In genomic region chr5:173229966-173230740, GRCh38 we compare ENCODE assay signal across 26 cellular contexts. TPM values are rescaled to one million over a fixed set of nuclear protein-coding genes. Genes with fewer than 3 reads are reported as not detected.
DNase-seq lines count a peak whose midpoint lies in the region; ATAC-seq and TF ChIP-seq lines count a peak whose summit lies in the region.
"Had no signal": no experiment of that assay in that cellular context is flagged by ENCODE, and none has a peak within 500 bp of the region (broad histone marks: within the 10 kb centered on the region; RNA-seq: fewer than 3 reads in every experiment).

No MANE protein-coding gene starts in this region.

- TF ChIP-seq CTCF in chondrocyte (IDR thresholded peaks at IDR 0.05) (no peak), gastrocnemius medialis (IDR thresholded peaks at IDR 0.05 in 4 of 5, conservative IDR thresholded peaks at IDR 0.05 in 1 of 5) (no peak), mucosa of descending colon (IDR thresholded peaks at IDR 0.05) (no peak), nephron progenitor cell (IDR thresholded peaks at IDR 0.05) (no peak)

- peak overlapping the region; percentile 10 for H3K4me3 Mint-ChIP-seq in activated naive CD8-positive, alpha-beta T cell
- no peak overlapping the region for H3K4me3 Mint-ChIP-seq in activated naive CD8-positive, alpha-beta T cell treated with anti-CD3 and anti-CD28 coated beads, Interleukin-2, amount 50 U/mL, for 24 hours
- no peak overlapping the region for H3K4me3 Mint-ChIP-seq in chondrocyte (ENCODE audit: unreplicated experiment)
- H3K4me3 Mint-ChIP-seq in stimulated activated effector memory CD8-positive, alpha-beta T cell treated with anti-CD3 and anti-CD28 coated beads, Interleukin-12 subunit alpha, Interleukin-12 subunit beta, amount 100 ng/mL, for 72 hours = peak overlapping the region; percentile 54
- H3K4me3 Mint-ChIP-seq in nephron progenitor cell = no peak overlapping the region
- H3K4me3 Mint-ChIP-seq: activated naive CD4-positive, alpha-beta T cell treated with anti-CD3 and anti-CD28 coated beads, Interleukin-2, amount 10 ng/mL, durations not matched to agents 7 days and 5 days had no signal

- H3K27ac Mint-ChIP-seq in activated naive CD8-positive, alpha-beta T cell = no peak overlapping the region
- H3K27ac Mint-ChIP-seq in activated naive CD8-positive, alpha-beta T cell treated with anti-CD3 and anti-CD28 coated beads, Interleukin-2, amount 50 U/mL, for 24 hours = no peak overlapping the region
- no peak overlapping the region for H3K27ac Mint-ChIP-seq in chondrocyte (ENCODE audit: unreplicated experiment)
- H3K27ac Mint-ChIP-seq in stimulated activated effector memory CD8-positive, alpha-beta T cell treated with anti-CD3 and anti-CD28 coated beads, Interleukin-12 subunit alpha, Interleukin-12 subunit beta, amount 100 ng/mL, for 72 hours = no peak overlapping the region
- no peak overlapping the region for H3K27ac Mint-ChIP-seq in nephron progenitor cell
- H3K27ac Mint-ChIP-seq: activated CD4-positive, alpha-beta T cell treated with anti-CD3 and anti-CD28 coated beads for 36 hours; B cell had no signal

- ATAC-seq in activated naive CD8-positive, alpha-beta T cell treated with anti-CD3 and anti-CD28 coated beads, Interleukin-2, amount 50 U/mL, for 24 hours = no peak
- ATAC-seq in stimulated activated effector memory CD8-positive, alpha-beta T cell treated with anti-CD3 and anti-CD28 coated beads, Interleukin-12 subunit alpha, Interleukin-12 subunit beta, amount 100 ng/mL, for 72 hours = no peak
- ATAC-seq in gastrocnemius medialis (no peak), mucosa of descending colon (no peak)
- ATAC-seq: A549, HCT116 had no signal

- H3K4me1 Mint-ChIP-seq in activated naive CD8-positive, alpha-beta T cell (ENCODE audit: low read depth) = peaks cover 32% of the 10 kb centered on the region
- peaks cover 29% of the 10 kb centered on the region for H3K4me1 Mint-ChIP-seq in activated naive CD8-positive, alpha-beta T cell treated with anti-CD3 and anti-CD28 coated beads, Interleukin-2, amount 50 U/mL, for 24 hours
- peaks cover 21% of the 10 kb centered on the region for H3K4me1 Mint-ChIP-seq in chondrocyte (ENCODE audit: low read depth)
- H3K4me1 Mint-ChIP-seq in stimulated activated effector memory CD8-positive, alpha-beta T cell treated with anti-CD3 and anti-CD28 coated beads, Interleukin-12 subunit alpha, Interleukin-12 subunit beta, amount 100 ng/mL, for 72 hours = peaks cover 34% of the 10 kb centered on the region
- peaks cover 33% of the 10 kb centered on the region for H3K4me1 Mint-ChIP-seq in nephron progenitor cell

- H3K9me3 ChIP-seq in iPS-15b (ENCODE audit: control insufficient read depth, insufficient read depth, low read length) (no peaks in the 10 kb centered on the region), gastrocnemius medialis (no peaks in the 10 kb centered on the region), mucosa of descending colon (no peaks in the 10 kb centered on the region)
- H3K9me3 ChIP-seq: A549, prostate gland had no signal

- no peaks in the 10 kb centered on the region for H3K9me3 Mint-ChIP-seq in activated naive CD8-positive, alpha-beta T cell (ENCODE audit: low read depth)
- H3K9me3 Mint-ChIP-seq in activated naive CD8-positive, alpha-beta T cell treated with anti-CD3 and anti-CD28 coated beads, Interleukin-2, amount 50 U/mL, for 24 hours = no peaks in the 10 kb centered on the region
- H3K9me3 Mint-ChIP-seq in chondrocyte (ENCODE audit: low read depth) (no peaks in the 10 kb centered on the region), nephron progenitor cell (peaks cover 7% of the 10 kb centered on the region)
- no peaks in the 10 kb centered on the region for H3K9me3 Mint-ChIP-seq in stimulated activated effector memory CD8-positive, alpha-beta T cell treated with anti-CD3 and anti-CD28 coated beads, Interleukin-12 subunit alpha, Interleukin-12 subunit beta, amount 100 ng/mL, for 72 hours
- H3K9me3 Mint-ChIP-seq: activated naive CD4-positive, alpha-beta T cell treated with anti-CD3 and anti-CD28 coated beads, Interleukin-2, amount 10 ng/mL, durations not matched to agents 7 days and 5 days had no signal

- H3K36me3 ChIP-seq in iPS-15b (ENCODE audit: control insufficient read depth, insufficient read depth, low read length) (no peaks in the 10 kb centered on the region), gastrocnemius medialis (no peaks in the 10 kb centered on the region), mucosa of descending colon (ENCODE audit: low read depth) (no peaks in the 10 kb centered on the region)
- H3K36me3 ChIP-seq: prostate gland had no signal

- in situ Hi-C loops in gastrocnemius medialis (cut with MboI; ENCODE audit: low sequenced_read_pairs in 4 of 4) = no loop called here

- no peaks in the 10 kb centered on the region for H3K36me3 Mint-ChIP-seq in activated naive CD8-positive, alpha-beta T cell
- H3K36me3 Mint-ChIP-seq in activated naive CD8-positive, alpha-beta T cell treated with anti-CD3 and anti-CD28 coated beads, Interleukin-2, amount 50 U/mL, for 24 hours (ENCODE audit: low read depth) = no peaks in the 10 kb centered on the region
- peaks cover 7% of the 10 kb centered on the region for H3K36me3 Mint-ChIP-seq in chondrocyte (ENCODE audit: low read depth)
- peaks cover 7% of the 10 kb centered on the region for H3K36me3 Mint-ChIP-seq in stimulated activated effector memory CD8-positive, alpha-beta T cell treated with anti-CD3 and anti-CD28 coated beads, Interleukin-12 subunit alpha, Interleukin-12 subunit beta, amount 100 ng/mL, for 72 hours
- no peaks in the 10 kb centered on the region for H3K36me3 Mint-ChIP-seq in nephron progenitor cell (ENCODE audit: low read depth)

- DNase-seq in activated naive CD8-positive, alpha-beta T cell treated with anti-CD3 and anti-CD28 coated beads, Interleukin-2, amount 50 U/mL, for 24 hours = no peak
- DNase-seq in chondrocyte (ENCODE audit: low spot score) (peak; percentile 46), gastrocnemius medialis (no peak), mucosa of descending colon (no peak), nephron progenitor cell (no peak)
- DNase-seq in stimulated activated effector memory CD8-positive, alpha-beta T cell treated with anti-CD3 and anti-CD28 coated beads, Interleukin-12 subunit alpha, Interleukin-12 subunit beta, amount 100 ng/mL, for 72 hours (ENCODE audit: low spot score in 2 of 2) = no peak
- DNase-seq: activated CD4-positive, alpha-beta T cell treated with anti-CD3 and anti-CD28 coated beads for 36 hours; activated naive CD4-positive, alpha-beta T cell treated with anti-CD3 and anti-CD28 coated beads, Interleukin-2, amount 10 ng/mL, durations not matched to agents 7 days and 5 days; activated T-cell treated with anti-CD3 and anti-CD28 coated beads, Interleukin-2, amount 50 U/mL, for 48 hours; central memory CD4-positive, alpha-beta T cell; GDM1; NCI-H1048; NCI-H1694 treated with DMSO at 0.1 percent for 48 hours; NCI-H2171; NCI-H524 treated with DMSO at 0.1 percent for 48 hours; T-helper 2 cell had no signal

- no peak for TF ChIP-seq POLR2A in gastrocnemius medialis (IDR thresholded peaks at IDR 0.05)

- H3K27ac ChIP-seq in gastrocnemius medialis = no peak overlapping the region
- H3K27ac ChIP-seq: A549, prostate gland had no signal

- H3K27me3 ChIP-seq in iPS-15b (ENCODE audit: control insufficient read depth, insufficient read depth, low read length) = peaks cover 96% of the 10 kb centered on the region
- H3K27me3 ChIP-seq in gastrocnemius medialis = peaks cover 70 to 80% (median 70%) of the 10 kb centered on the region in 3 donors

- no peak overlapping the region for H3K9ac ChIP-seq in iPS-15b (ENCODE audit: low read depth, low read length)

- H3K27me3 Mint-ChIP-seq in activated naive CD8-positive, alpha-beta T cell = peaks cover 51% of the 10 kb centered on the region
- H3K27me3 Mint-ChIP-seq in activated naive CD8-positive, alpha-beta T cell treated with anti-CD3 and anti-CD28 coated beads, Interleukin-2, amount 50 U/mL, for 24 hours = peaks cover 83% of the 10 kb centered on the region
- H3K27me3 Mint-ChIP-seq in chondrocyte (ENCODE audit: low read depth) = peaks cover 23% of the 10 kb centered on the region
- H3K27me3 Mint-ChIP-seq in nephron progenitor cell (ENCODE audit: low read depth, poor library complexity) = peaks cover 100% of the 10 kb centered on the region

- H3K4me3 ChIP-seq in iPS-15b (ENCODE audit: low read depth, low read length) (peak overlapping the region; percentile 16), gastrocnemius medialis (no peak overlapping the region), mucosa of descending colon (no peak overlapping the region)
- H3K4me3 ChIP-seq: A549, prostate gland had no signal

- intact Hi-C loops in gastrocnemius medialis (cut with DNase I; ENCODE audit: low total_unique reads) = no loop called here
- intact Hi-C loops in mucosa of descending colon (cut with DNase I, micrococcal nuclease) = no loop called here

- H3K4me1 ChIP-seq in iPS-15b (ENCODE audit: control insufficient read depth, insufficient read depth, low read length) (no peaks in the 10 kb centered on the region), gastrocnemius medialis (peaks cover 0 to 4% of the 10 kb centered on the region in 2 donors), mucosa of descending colon (ENCODE audit: low read depth) (peaks cover 18% of the 10 kb centered on the region)

RNA-seq across cellular contexts. Expression of gene NKX2-5, which starts 4.9 kb away (rescaled TPM):
- total RNA-seq in chondrocyte (14.8 to 23.7 TPM (median 15.4 TPM) in 3 replicates), gastrocnemius medialis (not detected), mucosa of descending colon (not detected)
- total RNA-seq: aorta, B cell, endothelial cell of umbilical vein, mononuclear cell, prostate gland, RPMI7951 had no signal

Comparison
In these comparisons a context has a peak if more than half of its experiments do, and no peak if none do; other contexts are left out.
1. H3K4me3 Mint-ChIP-seq: peak in activated naive CD8-positive, alpha-beta T cell (single experiment) and stimulated activated effector memory CD8-positive, alpha-beta T cell treated with anti-CD3 and anti-CD28 coated beads, Interleukin-12 subunit alpha, Interleukin-12 subunit beta, amount 100 ng/mL, for 72 hours (single experiment); none in activated naive CD8-positive, alpha-beta T cell treated with anti-CD3 and anti-CD28 coated beads, Interleukin-2, amount 50 U/mL, for 24 hours (single experiment), chondrocyte (single experiment) and nephron progenitor cell (single experiment).
2. RNA of gene NKX2-5, which starts 4.9 kb away (total RNA-seq): 14.8 to 23.7 TPM in chondrocyte; not detected in gastrocnemius medialis and not detected in mucosa of descending colon; every median in the first group is over 10 times any median in the second.